ENCODE assay signal across 1 cellular context in the genomic region with DNA sequence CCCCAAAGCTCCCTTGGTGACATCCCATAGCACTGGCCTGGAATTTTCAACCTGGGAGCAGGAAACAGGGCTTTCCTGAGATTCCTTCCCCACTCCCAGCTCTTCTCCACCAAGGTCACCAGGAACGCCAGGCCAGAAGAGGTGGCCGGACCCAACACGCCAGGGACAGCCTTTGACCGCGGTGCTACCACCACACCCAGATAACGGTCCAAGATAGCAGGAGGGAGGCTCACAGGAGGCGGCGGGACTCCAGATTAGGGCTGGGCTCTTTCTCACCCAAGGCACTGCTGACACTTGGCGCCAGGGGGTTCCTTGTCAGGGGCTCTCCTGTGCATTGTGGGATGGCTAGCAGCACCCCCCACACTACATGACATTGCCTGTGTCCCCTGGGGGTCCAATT.
TF ChIP-seq lines count a peak whose summit lies in the region.

No MANE protein-coding gene starts in this region.

TF ChIP-seq in K562, 482 proteins besides CTCF, POLR2A, EP300 and RAD21 (continued from another document and continues in another):
- TF ChIP-seq, protein P1, sequence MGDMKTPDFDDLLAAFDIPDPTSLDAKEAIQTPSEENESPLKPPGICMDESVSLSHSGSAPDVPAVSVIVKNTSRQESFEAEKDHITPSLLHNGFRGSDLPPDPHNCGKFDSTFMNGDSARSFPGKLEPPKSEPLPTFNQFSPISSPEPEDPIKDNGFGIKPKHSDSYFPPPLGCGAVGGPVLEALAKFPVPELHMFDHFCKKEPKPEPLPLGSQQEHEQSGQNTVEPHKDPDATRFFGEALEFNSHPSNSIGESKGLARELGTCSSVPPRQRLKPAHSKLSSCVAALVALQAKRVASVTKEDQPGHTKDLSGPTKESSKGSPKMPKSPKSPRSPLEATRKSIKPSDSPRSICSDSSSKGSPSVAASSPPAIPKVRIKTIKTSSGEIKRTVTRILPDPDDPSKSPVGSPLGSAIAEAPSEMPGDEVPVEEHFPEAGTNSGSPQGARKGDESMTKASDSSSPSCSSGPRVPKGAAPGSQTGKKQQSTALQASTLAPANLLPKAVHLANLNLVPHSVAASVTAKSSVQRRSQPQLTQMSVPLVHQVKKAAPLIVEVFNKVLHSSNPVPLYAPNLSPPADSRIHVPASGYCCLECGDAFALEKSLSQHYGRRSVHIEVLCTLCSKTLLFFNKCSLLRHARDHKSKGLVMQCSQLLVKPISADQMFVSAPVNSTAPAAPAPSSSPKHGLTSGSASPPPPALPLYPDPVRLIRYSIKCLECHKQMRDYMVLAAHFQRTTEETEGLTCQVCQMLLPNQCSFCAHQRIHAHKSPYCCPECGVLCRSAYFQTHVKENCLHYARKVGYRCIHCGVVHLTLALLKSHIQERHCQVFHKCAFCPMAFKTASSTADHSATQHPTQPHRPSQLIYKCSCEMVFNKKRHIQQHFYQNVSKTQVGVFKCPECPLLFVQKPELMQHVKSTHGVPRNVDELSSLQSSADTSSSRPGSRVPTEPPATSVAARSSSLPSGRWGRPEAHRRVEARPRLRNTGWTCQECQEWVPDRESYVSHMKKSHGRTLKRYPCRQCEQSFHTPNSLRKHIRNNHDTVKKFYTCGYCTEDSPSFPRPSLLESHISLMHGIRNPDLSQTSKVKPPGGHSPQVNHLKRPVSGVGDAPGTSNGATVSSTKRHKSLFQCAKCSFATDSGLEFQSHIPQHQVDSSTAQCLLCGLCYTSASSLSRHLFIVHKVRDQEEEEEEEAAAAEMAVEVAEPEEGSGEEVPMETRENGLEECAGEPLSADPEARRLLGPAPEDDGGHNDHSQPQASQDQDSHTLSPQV (IDR thresholded peaks at IDR 0.05) = peak; percentile 75
- 0 out of 2 replicates have a peak, but pooled peaks have one; percentile 27 for TF ChIP-seq HIVEP1 (CRISPR knock-in tag; IDR thresholded peaks at IDR 0.05)
- TF ChIP-seq BCOR (IDR thresholded peaks at IDR 0.05) = peak; percentile 69; the same call in 1 of the 2 replicates
- TF ChIP-seq SMARCA4 (IDR thresholded peaks at IDR 0.05) = peak; percentile 76
- TF ChIP-seq, protein P2, sequence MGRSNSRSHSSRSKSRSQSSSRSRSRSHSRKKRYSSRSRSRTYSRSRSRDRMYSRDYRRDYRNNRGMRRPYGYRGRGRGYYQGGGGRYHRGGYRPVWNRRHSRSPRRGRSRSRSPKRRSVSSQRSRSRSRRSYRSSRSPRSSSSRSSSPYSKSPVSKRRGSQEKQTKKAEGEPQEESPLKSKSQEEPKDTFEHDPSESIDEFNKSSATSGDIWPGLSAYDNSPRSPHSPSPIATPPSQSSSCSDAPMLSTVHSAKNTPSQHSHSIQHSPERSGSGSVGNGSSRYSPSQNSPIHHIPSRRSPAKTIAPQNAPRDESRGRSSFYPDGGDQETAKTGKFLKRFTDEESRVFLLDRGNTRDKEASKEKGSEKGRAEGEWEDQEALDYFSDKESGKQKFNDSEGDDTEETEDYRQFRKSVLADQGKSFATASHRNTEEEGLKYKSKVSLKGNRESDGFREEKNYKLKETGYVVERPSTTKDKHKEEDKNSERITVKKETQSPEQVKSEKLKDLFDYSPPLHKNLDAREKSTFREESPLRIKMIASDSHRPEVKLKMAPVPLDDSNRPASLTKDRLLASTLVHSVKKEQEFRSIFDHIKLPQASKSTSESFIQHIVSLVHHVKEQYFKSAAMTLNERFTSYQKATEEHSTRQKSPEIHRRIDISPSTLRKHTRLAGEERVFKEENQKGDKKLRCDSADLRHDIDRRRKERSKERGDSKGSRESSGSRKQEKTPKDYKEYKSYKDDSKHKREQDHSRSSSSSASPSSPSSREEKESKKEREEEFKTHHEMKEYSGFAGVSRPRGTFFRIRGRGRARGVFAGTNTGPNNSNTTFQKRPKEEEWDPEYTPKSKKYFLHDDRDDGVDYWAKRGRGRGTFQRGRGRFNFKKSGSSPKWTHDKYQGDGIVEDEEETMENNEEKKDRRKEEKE (IDR thresholded peaks at IDR 0.05; ENCODE audit: borderline replicate concordance in 1 of 2, control insufficient read depth in 1 of 2, low read depth in 2 of 2, low read length in 1 of 2) = 0 out of 4 replicates have a peak, but pooled peaks of 1 of the 2 experiments have one; percentile 34
- TF ChIP-seq ZNF23 (CRISPR knock-in tag; IDR thresholded peaks at IDR 0.05) = no peak
- TF ChIP-seq ZBTB7A (IDR thresholded peaks at IDR 0.05; ENCODE audit: borderline replicate concordance, control insufficient read depth, low read depth, low read length) = 0 out of 2 replicates have a peak, but pooled peaks have one; percentile 34
- peak; percentile 23 to 30 for TF ChIP-seq E2F6 (IDR thresholded peaks at IDR 0.05; ENCODE audit: borderline replicate concordance in 1 of 2, extremely low read depth in 1 of 2, insufficient read depth in 1 of 2, insufficient read length in 1 of 2, low read depth in 1 of 2, low read length in 1 of 2, poor library complexity in 1 of 2, severe bottlenecking in 1 of 2)
- TF ChIP-seq POLR2AphosphoS5 (IDR thresholded peaks at IDR 0.05; ENCODE audit: control insufficient read depth, insufficient read depth, low read depth, low read length) = peak; percentile 65; the same call in 1 of the 2 replicates
- no peak for TF ChIP-seq AFF4 (CRISPR knock-in tag; IDR thresholded peaks at IDR 0.05)
- peak; percentile 43 for TF ChIP-seq TBP (optimal IDR thresholded peaks at IDR 0.05; ENCODE audit: low read depth, low read length)
- peak; percentile 18 for TF ChIP-seq SMAD1 (IDR thresholded peaks at IDR 0.05; ENCODE audit: low read depth, low read length, partially characterized antibody)
- no peak for TF ChIP-seq RFX5 (IDR thresholded peaks at IDR 0.05; ENCODE audit: low read depth, low read length)
- peak in 1 of 2 experiments; percentile 32; a peak in 1 of 4 replicates for TF ChIP-seq TEAD1 (CRISPR knock-in tag; IDR thresholded peaks at IDR 0.05)
- TF ChIP-seq MYBL2 (IDR thresholded peaks at IDR 0.05; ENCODE audit: low read depth) = peak; percentile 92
- no peak for TF ChIP-seq MYBL2 (CRISPR knock-in tag; IDR thresholded peaks at IDR 0.05; ENCODE audit: borderline replicate concordance)
- TF ChIP-seq ZBTB34 (CRISPR knock-in tag; IDR thresholded peaks at IDR 0.05) = peak; percentile 70; the same call in 1 of the 2 replicates
- peak; percentile 66 for TF ChIP-seq NR2C1 (IDR thresholded peaks at IDR 0.05)
- peak; percentile 68 for TF ChIP-seq NR2C1 (tag; IDR thresholded peaks at IDR 0.05)
- peak; percentile 70 for TF ChIP-seq L3MBTL2 (IDR thresholded peaks at IDR 0.05)
- TF ChIP-seq FOXM1 (IDR thresholded peaks at IDR 0.05; ENCODE audit: low read depth) = peak; percentile 71
- TF ChIP-seq FOXM1 (CRISPR knock-in tag; IDR thresholded peaks at IDR 0.05; ENCODE audit: low read depth) = no peak
- 0 out of 2 replicates have a peak, but pooled peaks have one; percentile 58 for TF ChIP-seq PHF21A (IDR thresholded peaks at IDR 0.05; ENCODE audit: borderline replicate concordance, low read depth)
- no peak for TF ChIP-seq ZNF274 (IDR thresholded peaks at IDR 0.05; ENCODE audit: borderline replicate concordance, low read depth, low read length)
- TF ChIP-seq ZNF766 (CRISPR knock-in tag; conservative IDR thresholded peaks at IDR 0.05) = peak; percentile 61
- TF ChIP-seq ZNF239 (CRISPR knock-in tag; IDR thresholded peaks at IDR 0.05) = no peak
- TF ChIP-seq FIP1L1 (IDR thresholded peaks at IDR 0.05; ENCODE audit: low read depth, low read length, poor library complexity, severe bottlenecking) = no peak
- TF ChIP-seq ZBTB9 (CRISPR knock-in tag; IDR thresholded peaks at IDR 0.05) = peak; percentile 24; the same call in 1 of the 2 replicates
- no peak for TF ChIP-seq SMAD2 (IDR thresholded peaks at IDR 0.05; ENCODE audit: low read depth, low read length)
- TF ChIP-seq MYNN (IDR thresholded peaks at IDR 0.05) = peak; percentile 74; the same call in 1 of the 2 replicates
- no peak for TF ChIP-seq MYNN (CRISPR knock-in tag; IDR thresholded peaks at IDR 0.05)
- no peak for TF ChIP-seq ZNF347 (CRISPR knock-in tag; IDR thresholded peaks at IDR 0.05; ENCODE audit: low read depth)
- peak; percentile 87 for TF ChIP-seq SMAD4 (CRISPR knock-in tag; conservative IDR thresholded peaks at IDR 0.05)
- TF ChIP-seq AFF1 (IDR thresholded peaks at IDR 0.05; ENCODE audit: low read depth in 1 of 2, partially characterized antibody in 2 of 2) = peak in 1 of 2 experiments; percentile 11
- no peak for TF ChIP-seq ETV5 (CRISPR knock-in tag; IDR thresholded peaks at IDR 0.05; ENCODE audit: low read depth)
- no peak for TF ChIP-seq BRF1 (IDR thresholded peaks at IDR 0.05; ENCODE audit: borderline replicate concordance, extremely low read depth, insufficient read length)
- TF ChIP-seq RB1 (IDR thresholded peaks at IDR 0.05; ENCODE audit: low read depth) = peak; percentile 57; the same call in 1 of the 2 replicates
- peak; percentile 61; the same call in 1 of the 2 replicates for TF ChIP-seq JUND (IDR thresholded peaks at IDR 0.05; ENCODE audit: borderline replicate concordance, low read depth, low read length)
- TF ChIP-seq JUND (tag; IDR thresholded peaks at IDR 0.05; ENCODE audit: borderline replicate concordance, low read depth, low read length) = peak; percentile 54; the same call in 1 of the 3 replicates
- TF ChIP-seq, protein P3, sequence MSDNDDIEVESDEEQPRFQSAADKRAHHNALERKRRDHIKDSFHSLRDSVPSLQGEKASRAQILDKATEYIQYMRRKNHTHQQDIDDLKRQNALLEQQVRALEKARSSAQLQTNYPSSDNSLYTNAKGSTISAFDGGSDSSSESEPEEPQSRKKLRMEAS (CRISPR knock-in tag; IDR thresholded peaks at IDR 0.05) = no peak
